31 cellular contexts compared by ENCODE assay signal in genomic region chr15:34128898-34129297, GRCh38.
"Had no signal": no experiment of that assay in that cellular context is flagged by ENCODE, and none has a peak within 500 bp of the region (broad histone marks: within the 10 kb centered on the region; RNA-seq: fewer than 3 reads in every experiment).

No MANE protein-coding gene starts in this region.

- ATAC-seq: activated CD4-positive, CD25-positive, alpha-beta regulatory T cell treated with anti-CD3 and anti-CD28 coated beads, Interleukin-2, amount 50 U/mL, for 24 hours; activated CD8-positive, alpha-beta T cell treated with anti-CD3 and anti-CD28 coated beads for 36 hours; activated T-cell treated with anti-CD3 and anti-CD28 coated beads, Interleukin-2, amount 50 U/mL, for 4 hours; activated T-helper 17 cell treated with anti-CD3 and anti-CD28 coated beads, Interleukin-2, amount 50 U/mL, for 72 hours; effector memory CD8-positive, alpha-beta T cell; foreskin keratinocyte; gastrocnemius medialis; heart left ventricle had no signal

- FAIRE-seq: astrocyte, bronchial epithelial cell, colon had no signal

- H3K27me3 ChIP-seq: brain microvascular endothelial cell, esophagus muscularis mucosa, foreskin keratinocyte, gastrocnemius medialis, heart left ventricle had no signal

- H3K4me3 ChIP-seq: esophagus muscularis mucosa, gastrocnemius medialis, heart left ventricle had no signal

- H3K36me3 ChIP-seq: brain microvascular endothelial cell, esophagus muscularis mucosa, gastrocnemius medialis, WERI-Rb-1 had no signal

- H3K27ac ChIP-seq: brain microvascular endothelial cell, esophagus muscularis mucosa, foreskin keratinocyte, gastrocnemius medialis, heart left ventricle, WERI-Rb-1 had no signal

- H3K4me1 ChIP-seq: esophagus muscularis mucosa, foreskin keratinocyte, heart left ventricle had no signal

- H3K9me3 ChIP-seq: esophagus muscularis mucosa, gastrocnemius medialis, heart left ventricle had no signal

- DNase-seq: activated B cell treated with CpG ODN at 0.5 μM for 24 hours; activated CD4-positive, alpha-beta T cell treated with anti-CD3 and anti-CD28 coated beads for 48 hours; activated CD4-positive, alpha-beta T cell treated with anti-CD3 and anti-CD28 coated beads, Interleukin-2, amount 50 U/mL, for 1 hour; activated CD4-positive, alpha-beta T cell treated with anti-CD3 and anti-CD28 coated beads, Interleukin-2, amount 50 U/mL, for 48 hours; activated CD8-positive, alpha-beta memory T cell treated with anti-CD3 and anti-CD28 coated beads for 24 hours; activated CD8-positive, alpha-beta T cell treated with anti-CD3 and anti-CD28 coated beads for 36 hours; activated effector memory CD4-positive, alpha-beta T cell treated with Interleukin-2 at 50 U/mL for 16 hours; activated gamma-delta T cell treated with Interleukin-2 at 50 U/mL for 16 hours; activated naive CD4-positive, alpha-beta T cell treated with anti-CD3 and anti-CD28 coated beads, Interleukin-2, amount 50 U/mL, for 16 hours; activated naive CD4-positive, alpha-beta T cell treated with Interleukin-2 at 50 U/mL for 16 hours; activated T-cell treated with anti-CD3 and anti-CD28 coated beads, Interleukin-2, amount 50 U/mL, for 4 hours; amniotic stem cell; anterior cingulate cortex; brain microvascular endothelial cell; cortex of kidney; dermis blood vessel endothelial cell; effector CD4-positive, alpha-beta T cell; effector memory CD8-positive, alpha-beta T cell; erythroblast; foreskin keratinocyte; gastrocnemius medialis; glutamatergic neuron; heart left ventricle; T1000; WERI-Rb-1 had no signal
